In genomic region chr20:17614176-17614811, GRCh38 we compare ENCODE assay signal across 1 cellular context.
TF ChIP-seq lines count a peak whose summit lies in the region.

No MANE protein-coding gene starts in this region.

TF ChIP-seq in WTC11, 78 proteins besides CTCF, POLR2A, EP300 and RAD21 (continued from another document):
- no peak for TF ChIP-seq ARID4B (CRISPR knock-in tag; IDR thresholded peaks at IDR 0.05; ENCODE audit: borderline replicate concordance)
- no peak for TF ChIP-seq CDX4 (CRISPR knock-in tag; IDR thresholded peaks at IDR 0.05; ENCODE audit: borderline replicate concordance)
- no peak for TF ChIP-seq MXD4 (CRISPR knock-in tag; IDR thresholded peaks at IDR 0.05; ENCODE audit: borderline replicate concordance)
- TF ChIP-seq ATF2 (CRISPR knock-in tag; IDR thresholded peaks at IDR 0.05; ENCODE audit: borderline replicate concordance, low read depth): no peak
- TF ChIP-seq NFE2L1 (CRISPR knock-in tag; IDR thresholded peaks at IDR 0.05): no peak
- TF ChIP-seq SMAD3 (CRISPR knock-in tag; IDR thresholded peaks at IDR 0.05; ENCODE audit: borderline replicate concordance): no peak
- TF ChIP-seq ZNF219 (CRISPR knock-in tag; IDR thresholded peaks at IDR 0.05; ENCODE audit: borderline replicate concordance): no peak
- no peak for TF ChIP-seq IRF2 (CRISPR knock-in tag; IDR thresholded peaks at IDR 0.05; ENCODE audit: borderline replicate concordance, low read depth)
- TF ChIP-seq FOXJ3 (CRISPR knock-in tag; IDR thresholded peaks at IDR 0.05; ENCODE audit: borderline replicate concordance): no peak
- TF ChIP-seq AFF4 (CRISPR knock-in tag; IDR thresholded peaks at IDR 0.05; ENCODE audit: borderline replicate concordance): no peak
